ENCODE assay signal across 24 cellular contexts in genomic region chr12:132305560-132305966, GRCh38. TPM values are rescaled to one million over a fixed set of nuclear protein-coding genes. Genes with fewer than 3 reads are reported as not detected.
DNase-seq lines count a peak whose midpoint lies in the region; ATAC-seq, FAIRE-seq and TF ChIP-seq lines count a peak whose summit lies in the region.
"Had no signal": no experiment of that assay in that cellular context is flagged by ENCODE, and none has a peak within 500 bp of the region (broad histone marks: within the 10 kb centered on the region; RNA-seq: fewer than 3 reads in every experiment).

No MANE protein-coding gene starts in this region.

- POLR2A ChIA-PET in HepG2 (lab: Yijun Ruan, JAX): no interaction called here
- POLR2A ChIA-PET in PC-3 (lab: Charles Lee; ENCODE audit: unreplicated experiment): interaction anchor here (0.6 kb wide), 1 partner anchor 86 kb away, joined by 4 read pairs; no protein-coding TSS in a partner anchor

- TF ChIP-seq EP300 in HepG2 (IDR thresholded peaks at IDR 0.05; ENCODE audit: low read depth in 2 of 2, low read length in 2 of 2) (no peak), HepG2 (CRISPR knock-in tag; IDR thresholded peaks at IDR 0.05; ENCODE audit: borderline replicate concordance) (no peak)

- H3K4me3 ChIP-seq in HepG2 (replicated peaks in 1 of 3; ENCODE audit: insufficient read depth in 1 of 3, low read depth in 2 of 3, low read length in 3 of 3) (no peak overlapping the region), right lobe of liver (no peak overlapping the region), PC-3 (ENCODE audit: low read length) (no peak overlapping the region), spleen (no peak overlapping the region)
- H3K4me3 ChIP-seq: A549, HAP-1 had no signal

- H3K9me3 ChIP-seq in HepG2 (ENCODE audit: low read length) (no peaks in the 10 kb centered on the region), right lobe of liver (no peaks in the 10 kb centered on the region), PC-3 (ENCODE audit: low read length) (no peaks in the 10 kb centered on the region), spleen (peaks cover 0 to 10% (median 4%) of the 10 kb centered on the region in 8 donors)
- H3K9me3 ChIP-seq: A549, HAP-1 had no signal

- no peaks in the 10 kb centered on the region for H3F3A ChIP-seq in PC-3 (ENCODE audit: low read length, unreplicated experiment)

- no peaks in the 10 kb centered on the region for H3K9me2 ChIP-seq in PC-3 (replicated peaks; ENCODE audit: low read length)

- H4K20me1 ChIP-seq in HepG2 (ENCODE audit: insufficient read depth, low read length) (no peaks in the 10 kb centered on the region), PC-3 (ENCODE audit: low read length) (no peaks in the 10 kb centered on the region)

- H3K4me1 ChIP-seq in HepG2 (ENCODE audit: insufficient read depth, low read length) (no peaks in the 10 kb centered on the region), right lobe of liver (no peaks in the 10 kb centered on the region), PC-3 (ENCODE audit: insufficient read depth, low read length) (no peaks in the 10 kb centered on the region), spleen (no peaks in the 10 kb centered on the region)
- H3K4me1 ChIP-seq: A549, BE2C, HAP-1 had no signal

- in situ Hi-C loops in HepG2 (cut with HindIII; ENCODE audit: extremely low pct_ligation_motif_present, low pct_unique_long_range_greater_than_20kb): no loop called here

- ATAC-seq in HepG2: no peak; the same call in 2 of the 3 replicates
- ATAC-seq in right lobe of liver: no peak
- no peak for ATAC-seq in PC-3
- ATAC-seq in GM18909 (IDR thresholded peaks at IDR 0.05; ENCODE audit: poor library complexity, unreplicated experiment): no peak
- ATAC-seq: A549; CD8-positive, alpha-beta T cell had no signal

- BruUV-seq in HepG2 (replicated peaks; lab: Mats Ljungman, UMichigan) (no TSS peak), PC-3 (replicated peaks; lab: Mats Ljungman, UMichigan) (no TSS peak)

- H3K79me2 ChIP-seq in HepG2 (ENCODE audit: insufficient read depth, low read length): no peaks in the 10 kb centered on the region
- H3K79me2 ChIP-seq in PC-3 (ENCODE audit: low read length): no peaks in the 10 kb centered on the region

- H3K9ac ChIP-seq in HepG2 (ENCODE audit: insufficient read depth, low read depth, low read length) (no peak overlapping the region), PC-3 (ENCODE audit: low read length) (no peak overlapping the region)

- TF ChIP-seq RAD21 in HepG2 (CRISPR knock-in tag; IDR thresholded peaks at IDR 0.05): no peak

- H3K27me3 ChIP-seq in HepG2 (ENCODE audit: control insufficient read depth in 1 of 2, insufficient read depth in 2 of 2, low read length in 2 of 2) (peaks cover 6 to 46% of the 10 kb centered on the region in 2 experiments; a peak in 4 of 5 replicates), right lobe of liver (no peaks in the 10 kb centered on the region), PC-3 (ENCODE audit: low read length) (peaks cover 42% of the 10 kb centered on the region), spleen (replicated peaks in 1 of 7) (peaks cover 0 to 55% (median 0%) of the 10 kb centered on the region in 7 donors)

- H3K27ac ChIP-seq in HepG2 (ENCODE audit: extremely low read length, insufficient read depth, low read length) (no peak overlapping the region), right lobe of liver (no peak overlapping the region), PC-3 (ENCODE audit: low read length) (0 out of 2 replicates have a peak overlapping the region, but pooled peaks have one; percentile 23), spleen (no peak overlapping the region)
- H3K27ac ChIP-seq: A549 had no signal

- intact Hi-C loops in HepG2 (cut with micrococcal nuclease; ENCODE audit: unreplicated experiment) (no loop called here), right lobe of liver (cut with DNase I) (no loop called here), PC-3 (cut with micrococcal nuclease) (no loop called here), spleen (cut with DNase I; ENCODE audit: low total_unique reads) (no loop called here)

- H3K4me2 ChIP-seq in HepG2 (ENCODE audit: low read depth, low read length) (no peak overlapping the region), PC-3 (ENCODE audit: low read length) (no peak overlapping the region)
- H3K4me2 ChIP-seq: A549 had no signal

- CTCF ChIA-PET in HepG2 (lab: Yijun Ruan, JAX; ENCODE audit: low intra/inter-chr PET ratio, low total read pairs): no interaction called here
- CTCF ChIA-PET in PC-3 (lab: Charles Lee): no interaction called here

- H2AFZ ChIP-seq in HepG2 (ENCODE audit: low read length) (no peak overlapping the region), PC-3 (ENCODE audit: low read length) (no peak overlapping the region)

- FAIRE-seq in HepG2 (lab: Jason Lieb, UNC): no peak
- FAIRE-seq: A549, D721Med, G401.6, GM12891, GM19239, H1, HTR-8/SVneo had no signal

- TF ChIP-seq CTCF in HepG2 (CRISPR knock-in tag; IDR thresholded peaks at IDR 0.05): no peak
- TF ChIP-seq CTCF in right lobe of liver (IDR thresholded peaks at IDR 0.05): no peak
- TF ChIP-seq CTCF in PC-3 (conservative IDR thresholded peaks at IDR 0.05; ENCODE audit: low read depth, low read length): no peak
- no peak for TF ChIP-seq CTCF in spleen (IDR thresholded peaks at IDR 0.05 in 8 of 11, conservative IDR thresholded peaks at IDR 0.05 in 3 of 11)

- 50% methylated on average over 14 of the region's 14 CpGs for WGBS in HepG2 (ENCODE audit: low lambda C conversion rate)
- 58% methylated on average over 3 of the region's 14 CpGs for WGBS in right lobe of liver (ENCODE audit: insufficient coverage, low coverage, low lambda C conversion rate, missing lambda C conversion rate)
- 83 to 94% (median 87%) methylated on average over 10 to 14 of the region's 14 CpGs for WGBS in spleen, 5 donors

- no peak for DNase-seq in HepG2 (ENCODE audit: low spot score)
- DNase-seq in right lobe of liver: no peak
- no peak for DNase-seq in PC-3
- DNase-seq in erythroblast (lab: John Stamatoyannopoulos, UW): peak; percentile 28 to 51
- peak; percentile 41 for DNase-seq in spleen
- no peak for DNase-seq in NCI-H2029 (lab: John Stamatoyannopoulos, UW)
- DNase-seq: BE2C; CD8-positive, alpha-beta T cell; COR-L47; DMS153; DMS79 treated with DMSO at 0.1 percent for 48 hours; EL; HFFc6 had no signal

- TF ChIP-seq POLR2A in HepG2 (IDR thresholded peaks at IDR 0.05; ENCODE audit: insufficient read depth in 1 of 2, low read depth in 2 of 2, low read length in 2 of 2): no peak
- no peak for TF ChIP-seq POLR2A in right lobe of liver (IDR thresholded peaks at IDR 0.05)
- no peak for TF ChIP-seq POLR2A in erythroblast (IDR thresholded peaks at IDR 0.05; ENCODE audit: low read length)
- TF ChIP-seq POLR2A in spleen (IDR thresholded peaks at IDR 0.05): no peak

- no peaks in the 10 kb centered on the region for H3K36me3 ChIP-seq in HepG2 (replicated peaks in 1 of 2; ENCODE audit: control insufficient read depth in 1 of 2, insufficient read depth in 2 of 2, low read length in 2 of 2)
- H3K36me3 ChIP-seq in right lobe of liver: no peaks in the 10 kb centered on the region
- H3K36me3 ChIP-seq in PC-3 (ENCODE audit: low read depth, low read length): no peaks in the 10 kb centered on the region
- no peaks in the 10 kb centered on the region for H3K36me3 ChIP-seq in spleen
- H3K36me3 ChIP-seq: BE2C, HAP-1 had no signal

TF ChIP-seq in HepG2, 621 proteins besides CTCF, POLR2A, EP300 and RAD21:
- TF ChIP-seq HNRNPL (IDR thresholded peaks at IDR 0.05; ENCODE audit: low read depth, low read length) (peak; percentile 97), MEF2D (CRISPR knock-in tag; IDR thresholded peaks at IDR 0.05) (no peak)

RNA-seq across cellular contexts. Expression of gene GALNT9, which starts 23.8 kb away (rescaled TPM):
- total RNA-seq in HepG2 (2016; rRNA removed; fragmentation: Illumina TruSeq; extraction: Trizol) (0.04 TPM in 1 of 2 replicates, not detected in the other), right lobe of liver (not detected), PC-3 (2014; rRNA removed) (0.44 TPM in 1 of 2 replicates, not detected in the other), spleen (1 to 10 TPM in 5 of 7 donors, under 1 TPM in 2; 0.52 to 2.4 (median 1.4) TPM)
- not detected in 2 replicates for total RNA-seq in HepG2 (2016; cell fraction: cytosol; rRNA removed; fragmentation: Illumina TruSeq; extraction: Trizol; ENCODE audit: low read depth)
- not detected in 2 replicates for total RNA-seq in HepG2 (2016; cell fraction: insoluble cytoplasmic fraction; rRNA removed; fragmentation: Illumina TruSeq; extraction: Trizol)
- total RNA-seq in HepG2 (2016; cell fraction: membrane; rRNA removed; fragmentation: Illumina TruSeq; extraction: Trizol): 0.09 TPM in 1 of 2 replicates, not detected in the other
- not detected in 2 replicates for total RNA-seq in HepG2 (2016; cell fraction: nucleus; rRNA removed; fragmentation: Illumina TruSeq; extraction: Trizol)
- polyA plus RNA-seq in HepG2 (2011; rRNA removed) (not detected in 2 replicates), spleen (under 1 TPM; 0.20 to 0.51 (median 0.30) TPM)
- not detected in 2 replicates for polyA plus RNA-seq in HepG2 (2011; cell fraction: cytosol; rRNA removed)
- not detected in 2 replicates for polyA plus RNA-seq in HepG2 (2011; cell fraction: nucleus; rRNA removed)
- not detected in 2 replicates for polyA plus RNA-seq in HepG2 (2012)
- polyA plus RNA-seq in HepG2 (2016; cell fraction: cytosol; fragmentation: Illumina TruSeq; extraction: Trizol; ENCODE audit: low read depth): not detected in 2 replicates
- not detected in 2 replicates for polyA plus RNA-seq in HepG2 (2016; cell fraction: insoluble cytoplasmic fraction; fragmentation: Illumina TruSeq; extraction: Trizol; ENCODE audit: low read depth)
- polyA plus RNA-seq in HepG2 (2016; cell fraction: membrane; fragmentation: Illumina TruSeq; extraction: Trizol; ENCODE audit: low read depth): not detected in 2 replicates
- polyA plus RNA-seq in HepG2 (2016; cell fraction: nucleus; fragmentation: Illumina TruSeq; extraction: Trizol; ENCODE audit: insufficient read depth, low read depth): not detected in 2 replicates
- 10.1 TPM in 1 of 2 replicates, not detected in the other for polyA minus RNA-seq in HepG2 (2011; rRNA and poly(A)+ RNA removed; ENCODE audit: low replicate concordance)
- polyA minus RNA-seq in HepG2 (2011; cell fraction: cytosol; rRNA and poly(A)+ RNA removed): not detected in 2 replicates
- polyA minus RNA-seq in HepG2 (2011; cell fraction: nucleus; rRNA and poly(A)+ RNA removed): not detected in 2 replicates
- total RNA-seq: CD8-positive, alpha-beta T cell; HFFc6 had no signal
- polyA plus RNA-seq: AG04450, CD14-positive monocyte had no signal

Comparison
In these comparisons a context has a peak if more than half of its experiments do, and no peak if none do; other contexts are left out.
1. DNase-seq: peak in erythroblast (2 of 2) and spleen (single experiment); none in HepG2 (single experiment), right lobe of liver (0 of 3), PC-3 (single experiment) and NCI-H2029 (single experiment).